1 cellular context compared by ENCODE assay signal in genomic region chr17:2401426-2402221, GRCh38.
A peak's percentile ranks its signal among the peaks of the same experiment; 100 is the strongest.
TF ChIP-seq lines count a peak whose summit lies in the region.

No MANE protein-coding gene starts in this region.

TF ChIP-seq in K562, 482 proteins besides CTCF, POLR2A, EP300 and RAD21 (continued from another document and continues in another):
- TF ChIP-seq RERE (CRISPR knock-in tag; IDR thresholded peaks at IDR 0.05; ENCODE audit: borderline replicate concordance) (no peak), ZNF197 (CRISPR knock-in tag; IDR thresholded peaks at IDR 0.05; ENCODE audit: low read depth) (no peak), NCOA1 (IDR thresholded peaks at IDR 0.05; ENCODE audit: low read depth) (peak; percentile 50; the same call in 1 of the 2 replicates), MXI1 (IDR thresholded peaks at IDR 0.05; ENCODE audit: low read depth, low read length) (peak; percentile 88), ZBED1 (IDR thresholded peaks at IDR 0.05) (peak; percentile 98), NRF1 (conservative IDR thresholded peaks at IDR 0.05 in 1 of 2, IDR thresholded peaks at IDR 0.05 in 1 of 2) (peak; percentile 77 to 79; a peak in 3 of 4 replicates), CHD2 (IDR thresholded peaks at IDR 0.05; ENCODE audit: low read depth, low read length) (no peak), NFRKB (IDR thresholded peaks at IDR 0.05; ENCODE audit: low read depth) (peak; percentile 66; the same call in 1 of the 2 replicates), POLR2G (IDR thresholded peaks at IDR 0.05; ENCODE audit: low read depth, low read length) (peak; percentile 81), TFAP4 (CRISPR knock-in tag; IDR thresholded peaks at IDR 0.05; ENCODE audit: borderline replicate concordance) (peak; percentile 89), MNT (conservative IDR thresholded peaks at IDR 0.05) (peak; percentile 100), ZNF395 (CRISPR knock-in tag; IDR thresholded peaks at IDR 0.05) (peak; percentile 67; the same call in 1 of the 2 replicates), XRCC5 (IDR thresholded peaks at IDR 0.05; ENCODE audit: low read depth, low read length) (0 out of 2 replicates have a peak, but pooled peaks have one; percentile 27), ZFX (CRISPR knock-in tag; IDR thresholded peaks at IDR 0.05) (no peak; the same call in 1 of the 2 replicates), BCL6 (CRISPR knock-in tag; IDR thresholded peaks at IDR 0.05) (no peak), RNF2 (IDR thresholded peaks at IDR 0.05) (peak; percentile 31; the same call in 1 of the 2 replicates), FIP1L1 (IDR thresholded peaks at IDR 0.05; ENCODE audit: low read depth, low read length, poor library complexity, severe bottlenecking) (peak; percentile 25), PHF8 (IDR thresholded peaks at IDR 0.05; ENCODE audit: borderline replicate concordance, low read length) (peak; percentile 19; the same call in 1 of the 2 replicates), LCOR (CRISPR knock-in tag; IDR thresholded peaks at IDR 0.05) (peak; percentile 72), CREM (IDR thresholded peaks at IDR 0.05; ENCODE audit: low read depth) (peak; percentile 91), MBD2 (IDR thresholded peaks at IDR 0.05; ENCODE audit: borderline replicate concordance, low read depth) (0 out of 2 replicates have a peak, but pooled peaks have one; percentile 17), NFE2 (IDR thresholded peaks at IDR 0.05; ENCODE audit: low read depth) (no peak), GATAD2B (IDR thresholded peaks at IDR 0.05; ENCODE audit: borderline replicate concordance) (0 out of 2 replicates have a peak, but pooled peaks have one; percentile 67), CAMTA2 (CRISPR knock-in tag; conservative IDR thresholded peaks at IDR 0.05) (no peak), IRF1 (CRISPR knock-in tag; IDR thresholded peaks at IDR 0.05; ENCODE audit: borderline replicate concordance) (no peak), ZNF41 (CRISPR knock-in tag; conservative IDR thresholded peaks at IDR 0.05) (no peak), FOXP4 (CRISPR knock-in tag; IDR thresholded peaks at IDR 0.05; ENCODE audit: borderline replicate concordance) (peak; percentile 95; the same call in 1 of the 2 replicates), E2F8 (IDR thresholded peaks at IDR 0.05; ENCODE audit: low read depth, partially characterized antibody) (peak; percentile 37), TAL1 (IDR thresholded peaks at IDR 0.05) (peak; percentile 13; the same call in 1 of the 2 replicates), PKNOX1 (IDR thresholded peaks at IDR 0.05) (peak; percentile 44; the same call in 1 of the 2 replicates), TBP (optimal IDR thresholded peaks at IDR 0.05; ENCODE audit: low read depth, low read length) (peak; percentile 62), CTBP1 (IDR thresholded peaks at IDR 0.05; ENCODE audit: borderline replicate concordance) (peak; percentile 67; the same call in 1 of the 2 replicates), ZNF134 (CRISPR knock-in tag; conservative IDR thresholded peaks at IDR 0.05) (no peak), NFYB (IDR thresholded peaks at IDR 0.05; ENCODE audit: extremely low read depth, insufficient read length) (peak; percentile 54), CEBPZ (IDR thresholded peaks at IDR 0.05; ENCODE audit: borderline replicate concordance, low read depth, low read length) (no peak), CEBPB (tag; IDR thresholded peaks at IDR 0.05) (peak; percentile 97)
